Comparison of ENCODE assay signal across 3 cellular contexts in genomic region chr12:49041036-49041880, GRCh38.
TF ChIP-seq lines count a peak whose summit lies in the region.

No MANE protein-coding gene starts in this region.

TF ChIP-seq in A549, 52 proteins besides CTCF, POLR2A, EP300 and RAD21:
- no peak for TF ChIP-seq HDAC2 (IDR thresholded peaks at IDR 0.05)
- TF ChIP-seq HOXB5 (CRISPR knock-in tag; IDR thresholded peaks at IDR 0.05): no peak
- no peak for TF ChIP-seq TFCP2L1 (CRISPR knock-in tag; IDR thresholded peaks at IDR 0.05)
- no peak for TF ChIP-seq ESRRA (IDR thresholded peaks at IDR 0.05; ENCODE audit: borderline replicate concordance, low read length)
- no peak for TF ChIP-seq ATOH8 (CRISPR knock-in tag; IDR thresholded peaks at IDR 0.05; ENCODE audit: low read depth)
- no peak for TF ChIP-seq RNF2 (IDR thresholded peaks at IDR 0.05; ENCODE audit: borderline replicate concordance, low read depth)
- no peak for TF ChIP-seq BCL3 (IDR thresholded peaks at IDR 0.05)
- no peak for TF ChIP-seq FOSB (CRISPR knock-in tag; IDR thresholded peaks at IDR 0.05)
- TF ChIP-seq RARB (CRISPR knock-in tag; IDR thresholded peaks at IDR 0.05): no peak
- TF ChIP-seq SREBF2 (IDR thresholded peaks at IDR 0.05): no peak
- TF ChIP-seq RCOR1 (IDR thresholded peaks at IDR 0.05; ENCODE audit: low read depth, low read length): no peak
- TF ChIP-seq EHF (CRISPR knock-in tag; IDR thresholded peaks at IDR 0.05): no peak
- TF ChIP-seq JUNB (IDR thresholded peaks at IDR 0.05): no peak
- no peak for TF ChIP-seq USF2 (IDR thresholded peaks at IDR 0.05)
- no peak for TF ChIP-seq CBX8 (IDR thresholded peaks at IDR 0.05)
- TF ChIP-seq HEYL (CRISPR knock-in tag; IDR thresholded peaks at IDR 0.05): no peak
- no peak for TF ChIP-seq BHLHE40 (IDR thresholded peaks at IDR 0.05; ENCODE audit: low read depth, low read length)

TF ChIP-seq in HCT116, 20 proteins besides CTCF, POLR2A, EP300 and RAD21:
- TF ChIP-seq EZH2 (IDR thresholded peaks at IDR 0.05): no peak
- no peak for TF ChIP-seq JUND (IDR thresholded peaks at IDR 0.05)
- no peak for TF ChIP-seq ZBTB33 (IDR thresholded peaks at IDR 0.05; ENCODE audit: extremely low read depth, insufficient replicate concordance, low read length)
- TF ChIP-seq ELF1 (IDR thresholded peaks at IDR 0.05; ENCODE audit: borderline replicate concordance, low read depth): no peak
- TF ChIP-seq SIN3A (IDR thresholded peaks at IDR 0.05; ENCODE audit: low read depth): no peak
- no peak for TF ChIP-seq FOSL1 (IDR thresholded peaks at IDR 0.05; ENCODE audit: low read depth)
- TF ChIP-seq YY1 (IDR thresholded peaks at IDR 0.05; ENCODE audit: extremely low read depth, insufficient replicate concordance, low read depth, low read length): no peak
- no peak for TF ChIP-seq ATF3 (IDR thresholded peaks at IDR 0.05)
- no peak for TF ChIP-seq POLR2AphosphoS5 (IDR thresholded peaks at IDR 0.05; ENCODE audit: low read depth, low read length)
- no peak for TF ChIP-seq CEBPB (IDR thresholded peaks at IDR 0.05; ENCODE audit: low read depth)
- no peak for TF ChIP-seq ZFX (IDR thresholded peaks at IDR 0.05)
- no peak for TF ChIP-seq MAX (IDR thresholded peaks at IDR 0.05)

TF ChIP-seq in GM12878, 131 proteins besides CTCF, POLR2A, EP300 and RAD21:
- TF ChIP-seq SMARCA5 (IDR thresholded peaks at IDR 0.05) (no peak), RCOR1 (conservative IDR thresholded peaks at IDR 0.05; ENCODE audit: low read depth, low read length) (no peak), CREM (IDR thresholded peaks at IDR 0.05; ENCODE audit: low read depth) (no peak), SMAD5 (IDR thresholded peaks at IDR 0.05; ENCODE audit: low read depth) (no peak), IKZF1 (conservative IDR thresholded peaks at IDR 0.05) (no peak), RUNX3 (IDR thresholded peaks at IDR 0.05; ENCODE audit: low read length) (no peak), USF1 (IDR thresholded peaks at IDR 0.05; ENCODE audit: borderline replicate concordance, extremely low read length, insufficient read depth, low read depth, low read length) (no peak), BCL11A (IDR thresholded peaks at IDR 0.05; ENCODE audit: low read depth, low read length) (no peak), SP1 (IDR thresholded peaks at IDR 0.05; ENCODE audit: low read depth, low read length) (no peak), WRNIP1 (IDR thresholded peaks at IDR 0.05; ENCODE audit: borderline replicate concordance, low read depth, low read length) (no peak), E4F1 (IDR thresholded peaks at IDR 0.05; ENCODE audit: borderline replicate concordance, partially characterized antibody) (no peak), STAT3 (IDR thresholded peaks at IDR 0.05; ENCODE audit: low read depth, low read length) (no peak)
